11 cellular contexts compared by ENCODE assay signal in genomic region chr7:76191783-76192240, GRCh38. TPM values are rescaled to one million over a fixed set of nuclear protein-coding genes. Genes with fewer than 3 reads are reported as not detected.
A peak's percentile ranks its signal among the peaks of the same experiment; 100 is the strongest.
DNase-seq lines count a peak whose midpoint lies in the region; ATAC-seq, FAIRE-seq and TF ChIP-seq lines count a peak whose summit lies in the region.
"Had no signal": no experiment of that assay in that cellular context is flagged by ENCODE, and none has a peak within 500 bp of the region (broad histone marks: within the 10 kb centered on the region; RNA-seq: fewer than 3 reads in every experiment).

No MANE protein-coding gene starts in this region.

- no peak overlapping the region for H3K18ac ChIP-seq in mesendoderm (ENCODE audit: low read length)

- H3K36me3 Mint-ChIP-seq in activated T-cell treated with anti-CD3 and anti-CD28 coated beads, Interleukin-2, amount 50 U/mL, for 4 hours (ENCODE audit: insufficient read depth) = no peaks in the 10 kb centered on the region
- H3K36me3 Mint-ChIP-seq in activated naive CD4-positive, alpha-beta T cell treated with anti-CD3 and anti-CD28 coated beads, Interleukin-2, amount 50 U/mL, for 72 hours = no peaks in the 10 kb centered on the region

- no peak overlapping the region for H3K4ac ChIP-seq in mesendoderm (ENCODE audit: low read depth, low read length)

- H2AFZ ChIP-seq in MM.1S (ENCODE audit: low read length) = 0 out of 2 replicates have a peak overlapping the region, but pooled peaks have one; percentile 34

- H4K5ac ChIP-seq in mesendoderm (ENCODE audit: low read length) = no peak overlapping the region

- H3K9me2 ChIP-seq in MM.1S (replicated peaks; ENCODE audit: insufficient read depth, low read length) = no peaks in the 10 kb centered on the region

- peaks cover 15% of the 10 kb centered on the region for H3K27me3 Mint-ChIP-seq in activated T-cell treated with anti-CD3 and anti-CD28 coated beads, Interleukin-2, amount 50 U/mL, for 4 hours (ENCODE audit: low read depth)

- no peak overlapping the region for H3K4me2 ChIP-seq in MM.1S (ENCODE audit: low read depth, low read length)
- no peak overlapping the region for H3K4me2 ChIP-seq in mesendoderm (ENCODE audit: low read length)

- DNase-seq in GM18507 (ENCODE audit: extremely low spot score, insufficient read length, low read depth) = no peak
- no peak for DNase-seq in MM.1S
- peak; percentile 28 for DNase-seq in WERI-Rb-1
- DNase-seq in mesendoderm = peak; percentile 96
- no peak for DNase-seq in activated T-cell treated with anti-CD3 and anti-CD28 coated beads, Interleukin-2, amount 50 U/mL, for 4 hours
- DNase-seq in activated naive CD4-positive, alpha-beta T cell treated with anti-CD3 and anti-CD28 coated beads, Interleukin-2, amount 50 U/mL, for 72 hours (ENCODE audit: low spot score in 2 of 2) = no peak
- DNase-seq: activated CD4-positive, alpha-beta T cell treated with anti-CD3 and anti-CD28 coated beads, Interleukin-2, amount 50 U/mL, for 48 hours; effector CD8-positive, alpha-beta T cell; pancreas had no signal

- no peak overlapping the region for H2BK15ac ChIP-seq in mesendoderm (replicated peaks; ENCODE audit: low read depth)

- no peaks in the 10 kb centered on the region for H3K4me1 ChIP-seq in MM.1S (ENCODE audit: low read length)
- no peaks in the 10 kb centered on the region for H3K4me1 ChIP-seq in mesendoderm (ENCODE audit: control insufficient read depth, low read depth, low read length)
- H3K4me1 ChIP-seq: pancreas had no signal

- peak; percentile 59 for FAIRE-seq in GM18507 (lab: Jason Lieb, UNC)
- FAIRE-seq: pancreas had no signal

- no peak for ATAC-seq in activated T-cell treated with anti-CD3 and anti-CD28 coated beads, Interleukin-2, amount 50 U/mL, for 4 hours
- no peak for ATAC-seq in GM19455 (IDR thresholded peaks at IDR 0.05; ENCODE audit: unreplicated experiment)
- ATAC-seq in activated naive CD4-positive, alpha-beta T cell treated with anti-CD3 and anti-CD28 coated beads, Interleukin-2, amount 50 U/mL, for 72 hours = no peak
- ATAC-seq: pancreas had no signal

- no peak overlapping the region for H2BK120ac ChIP-seq in mesendoderm (ENCODE audit: low read depth, low read length)

- no peaks in the 10 kb centered on the region for H3F3A ChIP-seq in MM.1S (ENCODE audit: insufficient read depth, low read length)

- H3K4me1 Mint-ChIP-seq in activated T-cell treated with anti-CD3 and anti-CD28 coated beads, Interleukin-2, amount 50 U/mL, for 4 hours (ENCODE audit: low read depth) = no peaks in the 10 kb centered on the region

- H4K8ac ChIP-seq in mesendoderm (ENCODE audit: low read depth, low read length) = no peak overlapping the region

- no peak overlapping the region for H2BK5ac ChIP-seq in mesendoderm (ENCODE audit: low read length)

- no peak overlapping the region for H3K27ac ChIP-seq in MM.1S (ENCODE audit: low read length)
- H3K27ac ChIP-seq in WERI-Rb-1 = no peak overlapping the region
- H3K27ac ChIP-seq in mesendoderm (ENCODE audit: low read depth, low read length) = no peak overlapping the region
- H3K27ac ChIP-seq: pancreas had no signal

- H3K27ac Mint-ChIP-seq in activated naive CD4-positive, alpha-beta T cell treated with anti-CD3 and anti-CD28 coated beads, Interleukin-2, amount 50 U/mL, for 72 hours = no peak overlapping the region
- H3K27ac Mint-ChIP-seq: stimulated activated naive CD8-positive, alpha-beta T cell treated with anti-CD3 and anti-CD28 coated beads, Interleukin-15, Interleukin-2, amounts not matched to agents 100 ng/mL and 50 ng/mL, for 24 hours had no signal

- TF ChIP-seq CTCF in MM.1S (IDR thresholded peaks at IDR 0.05; ENCODE audit: low read length) (no peak), WERI-Rb-1 (IDR thresholded peaks at IDR 0.05; ENCODE audit: low read depth, low read length) (no peak)

- H3K4me3 ChIP-seq in MM.1S (ENCODE audit: low read length) (no peak overlapping the region), WERI-Rb-1 (ENCODE audit: low read depth, low read length) (no peak overlapping the region), mesendoderm (ENCODE audit: low read length) (no peak overlapping the region)
- H3K4me3 ChIP-seq: pancreas had no signal

- WGBS in mesendoderm (ENCODE audit: extremely low coverage, insufficient coverage, low lambda C conversion rate) = no CpG with 5 or more reads among the region's 3 CpGs

- H3K23ac ChIP-seq in mesendoderm (ENCODE audit: low read length) = no peak overlapping the region

- H3K56ac ChIP-seq in mesendoderm (ENCODE audit: low read length) = peak overlapping the region; percentile 26

- H3K4me3 Mint-ChIP-seq in activated T-cell treated with anti-CD3 and anti-CD28 coated beads, Interleukin-2, amount 50 U/mL, for 4 hours = no peak overlapping the region
- H3K4me3 Mint-ChIP-seq: stimulated activated naive CD8-positive, alpha-beta T cell treated with anti-CD3 and anti-CD28 coated beads, Interleukin-15, Interleukin-2, amounts not matched to agents 100 ng/mL and 50 ng/mL, for 24 hours had no signal

- H3K79me2 ChIP-seq in MM.1S (ENCODE audit: low read length) (no peaks in the 10 kb centered on the region), mesendoderm (ENCODE audit: control insufficient read depth, insufficient read depth, low read length) (no peaks in the 10 kb centered on the region)

- H2AK5ac ChIP-seq in mesendoderm (ENCODE audit: low read length) = no peak overlapping the region

- H4K20me1 ChIP-seq in MM.1S (ENCODE audit: insufficient read depth, low read length) = no peaks in the 10 kb centered on the region

- no peaks in the 10 kb centered on the region for H3K79me1 ChIP-seq in mesendoderm (ENCODE audit: low read length)

- no peaks in the 10 kb centered on the region for H3K9me3 Mint-ChIP-seq in activated T-cell treated with anti-CD3 and anti-CD28 coated beads, Interleukin-2, amount 50 U/mL, for 4 hours
- no peaks in the 10 kb centered on the region for H3K9me3 Mint-ChIP-seq in activated naive CD4-positive, alpha-beta T cell treated with anti-CD3 and anti-CD28 coated beads, Interleukin-2, amount 50 U/mL, for 72 hours
- H3K9me3 Mint-ChIP-seq: stimulated activated naive CD8-positive, alpha-beta T cell treated with anti-CD3 and anti-CD28 coated beads, Interleukin-15, Interleukin-2, amounts not matched to agents 100 ng/mL and 50 ng/mL, for 24 hours had no signal

- H3K27me3 ChIP-seq in MM.1S (replicated peaks; ENCODE audit: insufficient read depth, low read length) = peaks cover 16% of the 10 kb centered on the region
- no peaks in the 10 kb centered on the region for H3K27me3 ChIP-seq in WERI-Rb-1 (ENCODE audit: insufficient read depth, low read depth, severe bottlenecking)
- H3K27me3 ChIP-seq in mesendoderm (ENCODE audit: insufficient read depth, low read length, poor library complexity) = no peaks in the 10 kb centered on the region
- H3K27me3 ChIP-seq: pancreas had no signal

- H3K9me3 ChIP-seq in MM.1S (replicated peaks; ENCODE audit: insufficient read depth, low read length) (no peaks in the 10 kb centered on the region), WERI-Rb-1 (ENCODE audit: severe bottlenecking) (peaks cover 3% of the 10 kb centered on the region)
- H3K9me3 ChIP-seq: pancreas had no signal

- no peaks in the 10 kb centered on the region for H3K36me3 ChIP-seq in MM.1S (replicated peaks; ENCODE audit: insufficient read depth, low read length)
- no peaks in the 10 kb centered on the region for H3K36me3 ChIP-seq in WERI-Rb-1
- H3K36me3 ChIP-seq in mesendoderm (ENCODE audit: control insufficient read depth, insufficient read depth, low read length) = no peaks in the 10 kb centered on the region
- H3K36me3 ChIP-seq: pancreas had no signal

- H3K9ac ChIP-seq in MM.1S (ENCODE audit: low read length) (no peak overlapping the region), mesendoderm (ENCODE audit: low read length) (no peak overlapping the region)

RNA-seq across cellular contexts. Expression of gene SRRM3, which starts 9.9 kb away (rescaled TPM):
- 2.2 TPM for polyA plus RNA-seq in mesendoderm (2013, experiment 1 of 2)
- 2.2 TPM for polyA plus RNA-seq in mesendoderm (2013, experiment 2 of 2)
- total RNA-seq in activated T-cell treated with anti-CD3 and anti-CD28 coated beads, Interleukin-2, amount 50 U/mL, for 4 hours = under 1 TPM in 1 of 3 donors, not detected in 2; 0.10 TPM
- not detected for total RNA-seq in activated naive CD4-positive, alpha-beta T cell treated with anti-CD3 and anti-CD28 coated beads, Interleukin-2, amount 50 U/mL, for 72 hours

Comparison
In these comparisons a context has a peak if more than half of its experiments do, and no peak if none do; other contexts are left out.
1. DNase-seq: peak in WERI-Rb-1 (single experiment) and mesendoderm (single experiment); none in GM18507 (single experiment), MM.1S (single experiment), activated T-cell treated with anti-CD3 and anti-CD28 coated beads, Interleukin-2, amount 50 U/mL, for 4 hours (single experiment) and activated naive CD4-positive, alpha-beta T cell treated with anti-CD3 and anti-CD28 coated beads, Interleukin-2, amount 50 U/mL, for 72 hours (0 of 2).